1 cellular context compared by ENCODE assay signal in the genomic region with DNA sequence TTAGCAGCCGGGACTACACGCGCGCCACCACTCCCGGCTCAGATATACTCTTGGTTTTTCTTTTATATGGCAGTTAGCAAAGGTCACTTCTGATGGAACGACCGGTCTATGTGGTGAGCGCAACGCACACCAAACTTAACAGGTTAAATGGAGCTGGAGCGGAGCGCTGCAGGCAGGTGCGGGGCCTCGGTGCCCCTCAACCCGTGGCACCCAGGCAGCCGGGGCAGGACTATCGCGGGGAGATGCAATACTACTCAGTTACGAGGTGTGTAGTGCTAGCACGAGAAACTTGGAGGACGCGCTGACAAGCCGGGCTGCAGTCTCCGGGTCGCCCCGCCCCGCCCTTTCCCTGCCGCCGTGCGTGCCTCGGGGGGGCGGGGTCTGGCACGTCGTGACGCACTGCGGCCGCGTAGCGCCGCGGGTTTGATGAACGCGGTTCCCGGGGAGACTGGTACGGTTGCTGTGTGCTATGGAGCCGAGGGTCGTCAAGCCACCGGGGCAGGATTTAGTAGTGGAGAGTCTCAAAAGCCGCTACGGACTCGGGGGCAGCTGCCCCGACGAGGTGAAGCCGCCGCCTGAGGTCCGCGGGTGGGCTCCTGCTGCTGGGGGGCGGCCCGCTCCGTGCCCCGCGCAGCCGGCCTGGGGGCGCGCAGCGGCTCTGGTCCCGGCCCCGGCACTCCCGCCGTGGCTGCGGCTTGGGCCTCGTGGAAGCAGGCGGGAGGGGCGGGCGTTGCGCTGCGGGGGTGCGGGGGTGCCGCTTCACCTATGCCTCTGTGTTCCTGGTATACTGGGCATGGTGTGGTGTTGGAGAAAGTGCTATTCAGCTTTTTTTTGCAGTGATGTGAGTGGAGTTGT.
TF ChIP-seq lines count a peak whose summit lies in the region.

A gene with protein sequence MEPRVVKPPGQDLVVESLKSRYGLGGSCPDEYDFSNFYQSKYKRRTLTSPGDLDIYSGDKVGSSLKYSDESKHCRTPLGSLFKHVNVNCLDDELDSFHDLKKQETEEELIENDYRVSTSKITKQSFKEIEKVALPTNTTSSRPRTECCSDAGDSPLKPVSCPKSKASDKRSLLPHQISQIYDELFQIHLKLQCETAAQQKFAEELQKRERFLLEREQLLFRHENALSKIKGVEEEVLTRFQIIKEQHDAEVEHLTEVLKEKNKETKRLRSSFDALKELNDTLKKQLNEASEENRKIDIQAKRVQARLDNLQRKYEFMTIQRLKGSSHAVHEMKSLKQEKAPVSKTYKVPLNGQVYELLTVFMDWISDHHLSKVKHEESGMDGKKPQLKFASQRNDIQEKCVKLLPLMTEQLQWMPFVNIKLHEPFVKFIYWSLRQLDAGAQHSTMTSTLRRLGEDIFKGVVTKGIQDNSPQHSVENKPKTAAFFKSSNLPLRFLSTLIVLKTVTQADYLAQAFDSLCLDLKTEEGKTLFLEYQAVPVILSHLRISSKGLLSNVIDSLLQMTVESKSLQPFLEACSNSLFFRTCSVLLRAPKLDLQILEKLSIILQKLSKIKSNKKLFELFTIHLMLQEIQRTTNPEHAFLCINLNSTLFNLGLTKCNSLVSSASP (plus strand): TSS at position 418 of the 855 bp plus-strand sequence. CDS start 52 bp downstream, at position 470.

TF ChIP-seq in HEK293, 187 proteins besides CTCF, POLR2A, EP300 and RAD21 (continued from another document and continues in another):
- TF ChIP-seq, protein P1, sequence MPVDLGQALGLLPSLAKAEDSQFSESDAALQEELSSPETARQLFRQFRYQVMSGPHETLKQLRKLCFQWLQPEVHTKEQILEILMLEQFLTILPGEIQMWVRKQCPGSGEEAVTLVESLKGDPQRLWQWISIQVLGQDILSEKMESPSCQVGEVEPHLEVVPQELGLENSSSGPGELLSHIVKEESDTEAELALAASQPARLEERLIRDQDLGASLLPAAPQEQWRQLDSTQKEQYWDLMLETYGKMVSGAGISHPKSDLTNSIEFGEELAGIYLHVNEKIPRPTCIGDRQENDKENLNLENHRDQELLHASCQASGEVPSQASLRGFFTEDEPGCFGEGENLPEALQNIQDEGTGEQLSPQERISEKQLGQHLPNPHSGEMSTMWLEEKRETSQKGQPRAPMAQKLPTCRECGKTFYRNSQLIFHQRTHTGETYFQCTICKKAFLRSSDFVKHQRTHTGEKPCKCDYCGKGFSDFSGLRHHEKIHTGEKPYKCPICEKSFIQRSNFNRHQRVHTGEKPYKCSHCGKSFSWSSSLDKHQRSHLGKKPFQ (tag by site-specific recombination; IDR thresholded peaks at IDR 0.05), result no peak
- TF ChIP-seq ZNF785 (tag by site-specific recombination; IDR thresholded peaks at IDR 0.05) (no peak), BCL11B (tag by site-specific recombination; IDR thresholded peaks at IDR 0.05; ENCODE audit: low read depth) (no peak), ZNF837 (tag by site-specific recombination; IDR thresholded peaks at IDR 0.05) (no peak), ZNF140 (tag by site-specific recombination; IDR thresholded peaks at IDR 0.05) (no peak), ZNF791 (tag by site-specific recombination; IDR thresholded peaks at IDR 0.05) (no peak), GLI4 (tag by site-specific recombination; IDR thresholded peaks at IDR 0.05) (no peak), ZFHX2 (tag by site-specific recombination; conservative IDR thresholded peaks at IDR 0.05) (0 out of 2 replicates have a peak, but pooled peaks have one; percentile 7), ZNF521 (tag by site-specific recombination; IDR thresholded peaks at IDR 0.05) (no peak), ZNF2 (tag by site-specific recombination; IDR thresholded peaks at IDR 0.05) (0 out of 2 replicates have a peak, but pooled peaks have one; percentile 35), ZNF174 (tag by site-specific recombination; IDR thresholded peaks at IDR 0.05) (no peak), ZNF391 (tag by site-specific recombination; IDR thresholded peaks at IDR 0.05; ENCODE audit: borderline replicate concordance, low read depth) (no peak), ZNF433 (tag by site-specific recombination; IDR thresholded peaks at IDR 0.05; ENCODE audit: low read depth) (no peak), ZNF830 (tag by site-specific recombination; IDR thresholded peaks at IDR 0.05; ENCODE audit: low read depth) (no peak), ZSCAN30 (tag by site-specific recombination; IDR thresholded peaks at IDR 0.05) (peak; percentile 12; the same call in 1 of the 2 replicates), ZNF239 (tag by site-specific recombination; IDR thresholded peaks at IDR 0.05) (no peak), ZNF202 (tag by site-specific recombination; IDR thresholded peaks at IDR 0.05; ENCODE audit: borderline replicate concordance) (no peak), SCRT2 (tag by site-specific recombination; IDR thresholded peaks at IDR 0.05) (no peak), ZNF654 (tag by site-specific recombination; IDR thresholded peaks at IDR 0.05; ENCODE audit: low read depth) (no peak), ZNF19 (tag by site-specific recombination; IDR thresholded peaks at IDR 0.05; ENCODE audit: low read depth) (no peak), ZBTB1 (tag by site-specific recombination; IDR thresholded peaks at IDR 0.05) (no peak), HOXC10 (CRISPR knock-in tag; IDR thresholded peaks at IDR 0.05) (no peak; the same call in 1 of the 2 replicates), ZNF274 (IDR thresholded peaks at IDR 0.05; ENCODE audit: low read length) (no peak), ZNF274 (tag by site-specific recombination; IDR thresholded peaks at IDR 0.05; ENCODE audit: borderline replicate concordance) (no peak), ZNF677 (tag by site-specific recombination; IDR thresholded peaks at IDR 0.05) (0 out of 2 replicates have a peak, but pooled peaks have one; percentile 34), GLIS2 (tag by site-specific recombination; IDR thresholded peaks at IDR 0.05) (peak; percentile 67), ZNF560 (tag by site-specific recombination; IDR thresholded peaks at IDR 0.05; ENCODE audit: borderline replicate concordance) (no peak), WT1 (tag by site-specific recombination; IDR thresholded peaks at IDR 0.05) (no peak), ZNF24 (tag by site-specific recombination; IDR thresholded peaks at IDR 0.05) (no peak), KLF8 (tag by site-specific recombination; IDR thresholded peaks at IDR 0.05) (no peak), ZNF133 (tag by site-specific recombination; IDR thresholded peaks at IDR 0.05) (no peak), ZBTB7A (tag by site-specific recombination; IDR thresholded peaks at IDR 0.05; ENCODE audit: low read depth) (no peak), ZNF112 (tag by site-specific recombination; IDR thresholded peaks at IDR 0.05) (no peak), TRIM28 (IDR thresholded peaks at IDR 0.05; ENCODE audit: borderline replicate concordance, low read length) (no peak)
- TF ChIP-seq, protein P2, sequence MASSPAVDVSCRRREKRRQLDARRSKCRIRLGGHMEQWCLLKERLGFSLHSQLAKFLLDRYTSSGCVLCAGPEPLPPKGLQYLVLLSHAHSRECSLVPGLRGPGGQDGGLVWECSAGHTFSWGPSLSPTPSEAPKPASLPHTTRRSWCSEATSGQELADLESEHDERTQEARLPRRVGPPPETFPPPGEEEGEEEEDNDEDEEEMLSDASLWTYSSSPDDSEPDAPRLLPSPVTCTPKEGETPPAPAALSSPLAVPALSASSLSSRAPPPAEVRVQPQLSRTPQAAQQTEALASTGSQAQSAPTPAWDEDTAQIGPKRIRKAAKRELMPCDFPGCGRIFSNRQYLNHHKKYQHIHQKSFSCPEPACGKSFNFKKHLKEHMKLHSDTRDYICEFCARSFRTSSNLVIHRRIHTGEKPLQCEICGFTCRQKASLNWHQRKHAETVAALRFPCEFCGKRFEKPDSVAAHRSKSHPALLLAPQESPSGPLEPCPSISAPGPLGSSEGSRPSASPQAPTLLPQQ (tag by site-specific recombination; IDR thresholded peaks at IDR 0.05), result 0 out of 2 replicates have a peak, but pooled peaks have one; percentile 37
- TF ChIP-seq, protein P3, sequence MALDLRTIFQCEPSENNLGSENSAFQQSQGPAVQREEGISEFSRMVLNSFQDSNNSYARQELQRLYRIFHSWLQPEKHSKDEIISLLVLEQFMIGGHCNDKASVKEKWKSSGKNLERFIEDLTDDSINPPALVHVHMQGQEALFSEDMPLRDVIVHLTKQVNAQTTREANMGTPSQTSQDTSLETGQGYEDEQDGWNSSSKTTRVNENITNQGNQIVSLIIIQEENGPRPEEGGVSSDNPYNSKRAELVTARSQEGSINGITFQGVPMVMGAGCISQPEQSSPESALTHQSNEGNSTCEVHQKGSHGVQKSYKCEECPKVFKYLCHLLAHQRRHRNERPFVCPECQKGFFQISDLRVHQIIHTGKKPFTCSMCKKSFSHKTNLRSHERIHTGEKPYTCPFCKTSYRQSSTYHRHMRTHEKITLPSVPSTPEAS (tag by site-specific recombination; IDR thresholded peaks at IDR 0.05), result no peak
- TF ChIP-seq, protein P4, sequence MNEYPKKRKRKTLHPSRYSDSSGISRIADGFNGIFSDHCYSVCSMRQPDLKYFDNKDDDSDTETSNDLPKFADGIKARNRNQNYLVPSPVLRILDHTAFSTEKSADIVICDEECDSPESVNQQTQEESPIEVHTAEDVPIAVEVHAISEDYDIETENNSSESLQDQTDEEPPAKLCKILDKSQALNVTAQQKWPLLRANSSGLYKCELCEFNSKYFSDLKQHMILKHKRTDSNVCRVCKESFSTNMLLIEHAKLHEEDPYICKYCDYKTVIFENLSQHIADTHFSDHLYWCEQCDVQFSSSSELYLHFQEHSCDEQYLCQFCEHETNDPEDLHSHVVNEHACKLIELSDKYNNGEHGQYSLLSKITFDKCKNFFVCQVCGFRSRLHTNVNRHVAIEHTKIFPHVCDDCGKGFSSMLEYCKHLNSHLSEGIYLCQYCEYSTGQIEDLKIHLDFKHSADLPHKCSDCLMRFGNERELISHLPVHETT (tag by site-specific recombination; IDR thresholded peaks at IDR 0.05), result no peak
- TF ChIP-seq, protein P5, sequence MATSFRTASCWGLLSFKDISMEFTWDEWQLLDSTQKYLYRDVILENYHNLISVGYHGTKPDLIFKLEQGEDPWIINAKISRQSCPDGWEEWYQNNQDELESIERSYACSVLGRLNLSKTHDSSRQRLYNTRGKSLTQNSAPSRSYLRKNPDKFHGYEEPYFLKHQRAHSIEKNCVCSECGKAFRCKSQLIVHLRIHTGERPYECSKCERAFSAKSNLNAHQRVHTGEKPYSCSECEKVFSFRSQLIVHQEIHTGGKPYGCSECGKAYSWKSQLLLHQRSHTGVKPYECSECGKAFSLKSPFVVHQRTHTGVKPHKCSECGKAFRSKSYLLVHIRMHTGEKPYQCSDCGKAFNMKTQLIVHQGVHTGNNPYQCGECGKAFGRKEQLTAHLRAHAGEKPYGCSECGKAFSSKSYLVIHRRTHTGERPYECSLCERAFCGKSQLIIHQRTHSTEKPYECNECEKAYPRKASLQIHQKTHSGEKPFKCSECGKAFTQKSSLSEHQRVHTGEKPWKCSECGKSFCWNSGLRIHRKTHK (tag by site-specific recombination; IDR thresholded peaks at IDR 0.05), result no peak
- TF ChIP-seq, protein P6, sequence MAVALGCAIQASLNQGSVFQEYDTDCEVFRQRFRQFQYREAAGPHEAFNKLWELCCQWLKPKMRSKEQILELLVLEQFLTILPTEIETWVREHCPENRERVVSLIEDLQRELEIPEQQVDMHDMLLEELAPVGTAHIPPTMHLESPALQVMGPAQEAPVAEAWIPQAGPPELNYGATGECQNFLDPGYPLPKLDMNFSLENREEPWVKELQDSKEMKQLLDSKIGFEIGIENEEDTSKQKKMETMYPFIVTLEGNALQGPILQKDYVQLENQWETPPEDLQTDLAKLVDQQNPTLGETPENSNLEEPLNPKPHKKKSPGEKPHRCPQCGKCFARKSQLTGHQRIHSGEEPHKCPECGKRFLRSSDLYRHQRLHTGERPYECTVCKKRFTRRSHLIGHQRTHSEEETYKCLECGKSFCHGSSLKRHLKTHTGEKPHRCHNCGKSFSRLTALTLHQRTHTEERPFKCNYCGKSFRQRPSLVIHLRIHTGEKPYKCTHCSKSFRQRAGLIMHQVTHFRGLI (tag by site-specific recombination; IDR thresholded peaks at IDR 0.05), result no peak
- TF ChIP-seq, protein P7, sequence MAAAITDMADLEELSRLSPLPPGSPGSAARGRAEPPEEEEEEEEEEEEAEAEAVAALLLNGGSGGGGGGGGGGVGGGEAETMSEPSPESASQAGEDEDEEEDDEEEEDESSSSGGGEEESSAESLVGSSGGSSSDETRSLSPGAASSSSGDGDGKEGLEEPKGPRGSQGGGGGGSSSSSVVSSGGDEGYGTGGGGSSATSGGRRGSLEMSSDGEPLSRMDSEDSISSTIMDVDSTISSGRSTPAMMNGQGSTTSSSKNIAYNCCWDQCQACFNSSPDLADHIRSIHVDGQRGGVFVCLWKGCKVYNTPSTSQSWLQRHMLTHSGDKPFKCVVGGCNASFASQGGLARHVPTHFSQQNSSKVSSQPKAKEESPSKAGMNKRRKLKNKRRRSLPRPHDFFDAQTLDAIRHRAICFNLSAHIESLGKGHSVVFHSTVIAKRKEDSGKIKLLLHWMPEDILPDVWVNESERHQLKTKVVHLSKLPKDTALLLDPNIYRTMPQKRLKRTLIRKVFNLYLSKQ (tag by site-specific recombination; IDR thresholded peaks at IDR 0.05; ENCODE audit: borderline replicate concordance), result no peak
- TF ChIP-seq, protein P8, sequence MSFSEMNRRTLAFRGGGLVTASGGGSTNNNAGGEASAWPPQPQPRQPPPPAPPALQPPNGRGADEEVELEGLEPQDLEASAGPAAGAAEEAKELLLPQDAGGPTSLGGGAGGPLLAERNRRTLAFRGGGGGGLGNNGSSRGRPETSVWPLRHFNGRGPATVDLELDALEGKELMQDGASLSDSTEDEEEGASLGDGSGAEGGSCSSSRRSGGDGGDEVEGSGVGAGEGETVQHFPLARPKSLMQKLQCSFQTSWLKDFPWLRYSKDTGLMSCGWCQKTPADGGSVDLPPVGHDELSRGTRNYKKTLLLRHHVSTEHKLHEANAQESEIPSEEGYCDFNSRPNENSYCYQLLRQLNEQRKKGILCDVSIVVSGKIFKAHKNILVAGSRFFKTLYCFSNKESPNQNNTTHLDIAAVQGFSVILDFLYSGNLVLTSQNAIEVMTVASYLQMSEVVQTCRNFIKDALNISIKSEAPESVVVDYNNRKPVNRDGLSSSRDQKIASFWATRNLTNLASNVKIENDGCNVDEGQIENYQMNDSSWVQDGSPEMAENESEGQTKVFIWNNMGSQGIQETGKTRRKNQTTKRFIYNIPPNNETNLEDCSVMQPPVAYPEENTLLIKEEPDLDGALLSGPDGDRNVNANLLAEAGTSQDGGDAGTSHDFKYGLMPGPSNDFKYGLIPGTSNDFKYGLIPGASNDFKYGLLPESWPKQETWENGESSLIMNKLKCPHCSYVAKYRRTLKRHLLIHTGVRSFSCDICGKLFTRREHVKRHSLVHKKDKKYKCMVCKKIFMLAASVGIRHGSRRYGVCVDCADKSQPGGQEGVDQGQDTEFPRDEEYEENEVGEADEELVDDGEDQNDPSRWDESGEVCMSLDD (tag by site-specific recombination; IDR thresholded peaks at IDR 0.05), result no peak
- TF ChIP-seq, protein P9, sequence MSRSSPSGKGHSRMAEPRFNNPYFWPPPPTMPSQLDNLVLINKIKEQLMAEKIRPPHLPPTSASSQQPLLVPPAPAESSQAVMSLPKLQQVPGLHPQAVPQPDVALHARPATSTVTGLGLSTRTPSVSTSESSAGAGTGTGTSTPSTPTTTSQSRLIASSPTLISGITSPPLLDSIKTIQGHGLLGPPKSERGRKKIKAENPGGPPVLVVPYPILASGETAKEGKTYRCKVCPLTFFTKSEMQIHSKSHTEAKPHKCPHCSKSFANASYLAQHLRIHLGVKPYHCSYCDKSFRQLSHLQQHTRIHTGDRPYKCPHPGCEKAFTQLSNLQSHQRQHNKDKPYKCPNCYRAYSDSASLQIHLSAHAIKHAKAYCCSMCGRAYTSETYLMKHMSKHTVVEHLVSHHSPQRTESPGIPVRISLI (tag by site-specific recombination; IDR thresholded peaks at IDR 0.05), result no peak
